ENCODE assay signal across 13 cellular contexts in genomic region chrX:29231800-29232199, GRCh38.
DNase-seq lines count a peak whose midpoint lies in the region; ATAC-seq, FAIRE-seq and TF ChIP-seq lines count a peak whose summit lies in the region.
"Had no signal": no experiment of that assay in that cellular context is flagged by ENCODE, and none has a peak within 500 bp of the region (broad histone marks: within the 10 kb centered on the region; RNA-seq: fewer than 3 reads in every experiment).

No MANE protein-coding gene starts in this region.

- no peaks in the 10 kb centered on the region for H3K79me1 ChIP-seq in H9 (ENCODE audit: insufficient read depth, low read depth, low read length, poor library complexity, severe bottlenecking)

- H4K20me1 ChIP-seq in H9 (ENCODE audit: control insufficient read depth, insufficient read depth, insufficient read length) (no peaks in the 10 kb centered on the region), astrocyte (ENCODE audit: insufficient read depth, low read length) (no peaks in the 10 kb centered on the region)

- no peak overlapping the region for H3K14ac ChIP-seq in H9 (ENCODE audit: insufficient read depth, low read length)

- H3K79me2 ChIP-seq in H9 (ENCODE audit: insufficient read depth, low read length) (no peaks in the 10 kb centered on the region), astrocyte (ENCODE audit: insufficient read depth, low read length) (no peaks in the 10 kb centered on the region)

- H2AK5ac ChIP-seq in H9 (ENCODE audit: insufficient read length, low read length) = no peak overlapping the region

- no peak overlapping the region for H4K8ac ChIP-seq in H9 (replicated peaks; ENCODE audit: insufficient read length, low read depth, low read length)

- POLR2A ChIA-PET in AG04450 (lab: Yijun Ruan, JAX) = no interaction called here

- H3K4me1 Mint-ChIP-seq in H9 (peaks cover 4% of the 10 kb centered on the region in 2 experiments; a peak in 3 of 4 replicates), astrocyte (ENCODE audit: low read depth, unreplicated experiment) (no peaks in the 10 kb centered on the region)
- H3K4me1 Mint-ChIP-seq: activated CD4-positive, alpha-beta T cell treated with anti-CD3 and anti-CD28 coated beads, Interleukin-2, amount 10 ng/mL, durations not matched to agents 24 days and 14 days; CD8-positive, alpha-beta memory T cell had no signal

- no peak overlapping the region for H3K56ac ChIP-seq in H9 (ENCODE audit: insufficient read length, low read depth, low read length)

- CTCF ChIA-PET in AG04450 (lab: Charles Lee) = no interaction called here

- H3K36me3 Mint-ChIP-seq in H9 (ENCODE audit: insufficient read depth in 1 of 3, low read depth in 3 of 3) = no peaks in the 10 kb centered on the region
- H3K36me3 Mint-ChIP-seq in astrocyte (ENCODE audit: low read depth, unreplicated experiment) = no peaks in the 10 kb centered on the region
- H3K36me3 Mint-ChIP-seq: CD8-positive, alpha-beta memory T cell had no signal

- no peak overlapping the region for H3K4ac ChIP-seq in H9 (ENCODE audit: low read depth, low read length)

- H2BK15ac ChIP-seq in H9 (ENCODE audit: low read depth, low read length) = no peak overlapping the region

- H3K9me3 Mint-ChIP-seq in H9 (peaks cover 10 to 47% of the 10 kb centered on the region in 2 experiments), astrocyte (ENCODE audit: unreplicated experiment) (no peaks in the 10 kb centered on the region)
- H3K9me3 Mint-ChIP-seq: activated CD4-positive, alpha-beta T cell treated with anti-CD3 and anti-CD28 coated beads, Interleukin-2, amount 10 ng/mL, durations not matched to agents 24 days and 14 days had no signal

- H2BK20ac ChIP-seq in H9 (ENCODE audit: low read depth, low read length, poor library complexity, severe bottlenecking) = no peak overlapping the region

- H2BK120ac ChIP-seq in H9 (ENCODE audit: low read depth, low read length, poor library complexity, severe bottlenecking) = no peak overlapping the region

- FAIRE-seq in astrocyte (lab: Jason Lieb, UNC) = no peak

- no peak overlapping the region for H3K23ac ChIP-seq in H9 (ENCODE audit: insufficient read length, low read depth, low read length)

- H2BK12ac ChIP-seq in H9 (ENCODE audit: insufficient read length, low read depth, low read length) = no peak overlapping the region

- no peak overlapping the region for H3K9ac ChIP-seq in H9 (ENCODE audit: extremely low read depth, insufficient read length, low read length)
- H3K9ac ChIP-seq in astrocyte (ENCODE audit: low read length) = no peak overlapping the region

- TF ChIP-seq CTCF in AG04450 (IDR thresholded peaks at IDR 0.05; ENCODE audit: low read depth, low read length) = peak; percentile 52
- peak; percentile 58; the same call in 2 of the 3 replicates for TF ChIP-seq CTCF in H9 (conservative IDR thresholded peaks at IDR 0.05)
- TF ChIP-seq CTCF in astrocyte (IDR thresholded peaks at IDR 0.05; ENCODE audit: insufficient read depth, low read depth, low read length) = peak; percentile 23

- no peak overlapping the region for H3K4me3 ChIP-seq in AG04450 (ENCODE audit: low read depth, low read length)
- H3K4me3 ChIP-seq in astrocyte (ENCODE audit: insufficient read depth, low read depth, low read length) = no peak overlapping the region
- H3K4me3 ChIP-seq: SK-N-MC had no signal

- H3K27me3 Mint-ChIP-seq in H9 (ENCODE audit: low read depth) (peaks cover 96% of the 10 kb centered on the region), astrocyte (ENCODE audit: low read depth, unreplicated experiment) (no peaks in the 10 kb centered on the region)
- H3K27me3 Mint-ChIP-seq: activated CD4-positive, alpha-beta T cell treated with anti-CD3 and anti-CD28 coated beads, Interleukin-2, amount 10 ng/mL, durations not matched to agents 24 days and 14 days; CD8-positive, alpha-beta memory T cell had no signal

- H3K36me3 ChIP-seq in astrocyte (ENCODE audit: insufficient read depth, low read length) = no peaks in the 10 kb centered on the region

- H3K27ac ChIP-seq in AG04450 (ENCODE audit: low read depth, low read length) (no peak overlapping the region), H9 (ENCODE audit: insufficient read length, low read depth, low read length) (no peak overlapping the region), astrocyte (ENCODE audit: low read depth, low read length) (no peak overlapping the region)
- H3K27ac ChIP-seq: SK-N-MC had no signal

- H3K4me3 Mint-ChIP-seq in H9 (no peak overlapping the region), astrocyte (ENCODE audit: unreplicated experiment) (no peak overlapping the region)
- H3K4me3 Mint-ChIP-seq: activated CD4-positive, alpha-beta T cell treated with anti-CD3 and anti-CD28 coated beads, Interleukin-2, amount 10 ng/mL, durations not matched to agents 24 days and 14 days; CD8-positive, alpha-beta memory T cell had no signal

- H3K27ac Mint-ChIP-seq in H9 = no peak overlapping the region
- H3K27ac Mint-ChIP-seq in astrocyte (ENCODE audit: unreplicated experiment) = no peak overlapping the region
- H3K27ac Mint-ChIP-seq: activated CD4-positive, alpha-beta T cell treated with anti-CD3 and anti-CD28 coated beads, Interleukin-2, amount 10 ng/mL, durations not matched to agents 24 days and 14 days; CD8-positive, alpha-beta memory T cell had no signal

- WGBS in H9 (ENCODE audit: extremely low coverage, insufficient read length, low lambda C conversion rate) = no CpG with 5 or more reads among the region's 2 CpGs

- no peaks in the 10 kb centered on the region for H3K23me2 ChIP-seq in H9 (ENCODE audit: insufficient read length, low read depth, low read length, poor library complexity, severe bottlenecking)

- H3K9me3 ChIP-seq in AG04450 (ENCODE audit: control insufficient read depth, insufficient read depth, low read length) (no peaks in the 10 kb centered on the region), H9 (ENCODE audit: control insufficient read depth, low read depth, low read length) (no peaks in the 10 kb centered on the region), astrocyte (ENCODE audit: insufficient read depth, low read depth, low read length) (no peaks in the 10 kb centered on the region)

- no peak overlapping the region for H4K5ac ChIP-seq in H9 (ENCODE audit: insufficient read length, low read depth, low read length)

- no peak for ATAC-seq in GM21723 (IDR thresholded peaks at IDR 0.05; ENCODE audit: unreplicated experiment)
- ATAC-seq in HG02870 (IDR thresholded peaks at IDR 0.05; ENCODE audit: unreplicated experiment) = no peak

- H2AFZ ChIP-seq in H9 (ENCODE audit: low read length) (no peak overlapping the region), astrocyte (ENCODE audit: low read depth, low read length) (no peak overlapping the region)

- no peaks in the 10 kb centered on the region for H3K27me3 ChIP-seq in AG04450 (ENCODE audit: control insufficient read depth, insufficient read depth, low read length)
- H3K27me3 ChIP-seq in H9 (ENCODE audit: insufficient read depth, low read length) = peaks cover 16% of the 10 kb centered on the region; the same call in 1 of the 2 replicates
- H3K27me3 ChIP-seq in astrocyte (ENCODE audit: insufficient read depth, low read length) = no peaks in the 10 kb centered on the region

- no peak overlapping the region for H4K91ac ChIP-seq in H9 (ENCODE audit: insufficient read length, low read depth, low read length)

- no peak overlapping the region for H3T11ph ChIP-seq in H9 (ENCODE audit: low read length)

- H3K4me1 ChIP-seq in H9 (ENCODE audit: insufficient read depth, low read length) (no peaks in the 10 kb centered on the region), astrocyte (ENCODE audit: insufficient read depth, low read length) (no peaks in the 10 kb centered on the region)

- no peak overlapping the region for H2BK5ac ChIP-seq in H9 (ENCODE audit: insufficient read length, low read length)

- H3K18ac ChIP-seq in H9 (ENCODE audit: insufficient read length, low read depth, low read length) = no peak overlapping the region

- H3K4me2 ChIP-seq in H9 (ENCODE audit: insufficient read depth, insufficient read length, low read length) (no peak overlapping the region), astrocyte (ENCODE audit: low read length) (no peak overlapping the region)

- no peak for DNase-seq in AG04450 (ENCODE audit: low read depth, low spot score)
- no peak for DNase-seq in H9
- DNase-seq in astrocyte (ENCODE audit: low read depth) = no peak
- peak; percentile 22 for DNase-seq in globus pallidus (ENCODE audit: low spot score)
- DNase-seq in NCI-H2171 (lab: John Stamatoyannopoulos, UW) = no peak
- no peak for DNase-seq in SIG-M5 (lab: John Stamatoyannopoulos, UW)
- DNase-seq: activated CD4-positive, alpha-beta T cell treated with anti-CD3 and anti-CD28 coated beads, Interleukin-2, amount 10 ng/mL, durations not matched to agents 24 days and 14 days; CD8-positive, alpha-beta memory T cell; Karpas-422; NCI-H2227 treated with DMSO at 0.1 percent for 48 hours had no signal
